8 cellular contexts compared by ENCODE assay signal in genomic region chr6:4776493-4776966, GRCh38. TPM values are rescaled to one million over a fixed set of nuclear protein-coding genes. Genes with fewer than 3 reads are reported as not detected.
DNase-seq lines count a peak whose midpoint lies in the region; ATAC-seq and FAIRE-seq lines count a peak whose summit lies in the region.

No MANE protein-coding gene starts in this region.

- FAIRE-seq in GM19239 (lab: Jason Lieb, UNC): no peak

- no peaks in the 10 kb centered on the region for H3K36me3 ChIP-seq in MG63

- H3K27me3 ChIP-seq in MG63: no peaks in the 10 kb centered on the region

- H3K36me3 Mint-ChIP-seq in activated naive CD8-positive, alpha-beta T cell treated with anti-CD3 and anti-CD28 coated beads for 36 hours: peaks cover 33% of the 10 kb centered on the region

- H3K4me1 Mint-ChIP-seq in activated naive CD8-positive, alpha-beta T cell treated with anti-CD3 and anti-CD28 coated beads for 36 hours: peaks cover 65% of the 10 kb centered on the region

- DNase-seq in GDM1 (lab: John Stamatoyannopoulos, UW) (peak; percentile 53), MG63 (no peak), iPS-NIHi11 (ENCODE audit: low spot score) (peak; percentile 68), GM19239 (ENCODE audit: insufficient read length, low spot score) (no peak)
- DNase-seq in activated naive CD8-positive, alpha-beta T cell treated with anti-CD3 and anti-CD28 coated beads for 36 hours: peak; percentile 54
- peak; percentile 40 for DNase-seq in stimulated activated CD4-positive, alpha-beta T cell treated with anti-CD3 and anti-CD28 coated beads, Interleukin-4, amount 100 ng/mL, for 24 hours

- no peak overlapping the region for H3K27ac Mint-ChIP-seq in activated naive CD8-positive, alpha-beta T cell treated with anti-CD3 and anti-CD28 coated beads for 36 hours

- ATAC-seq in GM21423 (IDR thresholded peaks at IDR 0.05; ENCODE audit: unreplicated experiment): peak; percentile 11
- ATAC-seq in HG02973 (IDR thresholded peaks at IDR 0.05; ENCODE audit: unreplicated experiment): no peak

- peak overlapping the region; percentile 58 for H3K4me3 ChIP-seq in MG63

- peaks cover 6% of the 10 kb centered on the region; the same call in 1 of the 2 replicates for H3K9me3 ChIP-seq in MG63

- peaks cover 41% of the 10 kb centered on the region for H3K9me3 Mint-ChIP-seq in activated naive CD8-positive, alpha-beta T cell treated with anti-CD3 and anti-CD28 coated beads for 36 hours

- peaks cover 5% of the 10 kb centered on the region for H3K27me3 Mint-ChIP-seq in activated naive CD8-positive, alpha-beta T cell treated with anti-CD3 and anti-CD28 coated beads for 36 hours

- H3K4me3 Mint-ChIP-seq in activated naive CD8-positive, alpha-beta T cell treated with anti-CD3 and anti-CD28 coated beads for 36 hours: peak overlapping the region; percentile 92

RNA-seq across cellular contexts. Expression of gene CDYL, which starts 0.3 kb away (rescaled TPM):
- 21.5 and 26.8 TPM in 2 replicates for total RNA-seq in MG63 (2014; rRNA removed; shearing (Covaris generic); ENCODE audit: low replicate concordance)
- total RNA-seq in activated naive CD8-positive, alpha-beta T cell treated with anti-CD3 and anti-CD28 coated beads for 36 hours: 10 to 100 TPM; 38.8 to 40.5 TPM

Comparison
In these comparisons a context has a peak if more than half of its experiments do, and no peak if none do; other contexts are left out.
1. DNase-seq: peak in GDM1 (single experiment), activated naive CD8-positive, alpha-beta T cell treated with anti-CD3 and anti-CD28 coated beads for 36 hours (single experiment), iPS-NIHi11 (single experiment) and stimulated activated CD4-positive, alpha-beta T cell treated with anti-CD3 and anti-CD28 coated beads, Interleukin-4, amount 100 ng/mL, for 24 hours (single experiment); none in MG63 (single experiment) and GM19239 (single experiment).